Comparison of ENCODE assay signal across 5 cellular contexts in the genomic region with DNA sequence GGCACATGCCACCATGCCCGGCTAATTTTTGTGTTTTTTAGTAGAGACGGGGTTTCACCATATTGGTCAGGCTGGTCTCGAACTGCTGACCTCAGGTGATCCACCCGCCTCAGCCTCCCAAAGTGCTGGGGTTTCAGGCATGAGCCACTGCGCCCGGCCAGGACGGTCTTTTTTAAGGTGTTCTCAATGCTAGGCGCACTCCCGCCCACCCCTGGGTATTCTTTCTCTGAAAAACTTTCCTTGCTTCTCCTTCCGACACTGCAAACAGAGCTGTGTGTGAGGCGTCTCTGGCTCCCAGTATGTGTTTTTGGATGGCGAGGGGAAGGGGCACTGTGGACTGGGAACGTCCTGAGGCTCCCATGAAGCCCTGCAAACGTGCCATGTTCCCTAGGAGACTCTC. TPM values are rescaled to one million over a fixed set of nuclear protein-coding genes. Genes with fewer than 3 reads are reported as not detected.
"Had no signal": no experiment of that assay in that cellular context is flagged by ENCODE, and none has a peak within 500 bp of the region (broad histone marks: within the 10 kb centered on the region; RNA-seq: fewer than 3 reads in every experiment).

No MANE protein-coding gene starts in this region.

RNA-seq across cellular contexts. Expression of gene RASL10A, which starts 2.3 kb away (rescaled TPM):
- total RNA-seq: PC-3, PC-9, SJSA1, SK-MEL-5 had no signal

RNA-seq across cellular contexts. Expression of gene GAS2L1, which starts 11.4 kb away (rescaled TPM):
- total RNA-seq: OCI-LY7 had no signal
